In genomic region chr1:187477103-187477502, GRCh38 we compare ENCODE assay signal across 22 cellular contexts.
DNase-seq lines count a peak whose midpoint lies in the region; TF ChIP-seq lines count a peak whose summit lies in the region.
"Had no signal": no experiment of that assay in that cellular context is flagged by ENCODE, and none has a peak within 500 bp of the region (broad histone marks: within the 10 kb centered on the region; RNA-seq: fewer than 3 reads in every experiment).

No MANE protein-coding gene starts in this region.

- no peaks in the 10 kb centered on the region for H3K27me3 ChIP-seq in tibial artery
- H3K27me3 ChIP-seq: heart left ventricle, neutrophil had no signal

- no peak overlapping the region for H3K27ac ChIP-seq in tibial artery
- H3K27ac ChIP-seq: heart left ventricle, neutrophil, prostate gland had no signal

- TF ChIP-seq CTCF in cardiac fibroblast (IDR thresholded peaks at IDR 0.05; ENCODE audit: low read depth, low read length) (no peak), tibial artery (IDR thresholded peaks at IDR 0.05) (no peak)

- in situ Hi-C loops in SK-MEL-5 (cut with HindIII; ENCODE audit: low pct_unique_long_range_greater_than_20kb, low sequenced_read_pairs) = no loop called here

- H3K9me3 ChIP-seq in tibial artery = no peaks in the 10 kb centered on the region
- H3K9me3 ChIP-seq: heart left ventricle, neutrophil, prostate gland had no signal

- no peak overlapping the region for H3K4me3 ChIP-seq in cardiac fibroblast (replicated peaks in 1 of 2; ENCODE audit: low read depth in 2 of 2, low read length in 2 of 2)
- no peak overlapping the region for H3K4me3 ChIP-seq in tibial artery
- H3K4me3 ChIP-seq: heart left ventricle, prostate gland had no signal

- intact Hi-C loops in tibial artery (cut with DNase I; ENCODE audit: low total_unique reads) = no loop called here

- H3K4me1 ChIP-seq in tibial artery = no peaks in the 10 kb centered on the region
- H3K4me1 ChIP-seq: heart left ventricle, prostate gland had no signal

- DNase-seq in NCI-H2171 treated with DMSO at 0.1 percent for 48 hours (lab: John Stamatoyannopoulos, UW) = peak; percentile 3
- no peak for DNase-seq in NCI-H2171 (lab: John Stamatoyannopoulos, UW)
- peak; percentile 51 for DNase-seq in SK-MEL-5 (ENCODE audit: low read depth, low spot score)
- peak; percentile 17 to 22 for DNase-seq in cardiac fibroblast (ENCODE audit: low read depth in 2 of 2)
- DNase-seq in myocyte (ENCODE audit: low read depth) = peak; percentile 19
- no peak for DNase-seq in tibial artery
- no peak for DNase-seq in Ammon's horn (ENCODE audit: low spot score)
- no peak for DNase-seq in NCI-H1092 (lab: John Stamatoyannopoulos, UW)
- DNase-seq: activated CD4-positive, alpha-beta T cell treated with anti-CD3 and anti-CD28 coated beads for 48 hours; activated naive CD4-positive, alpha-beta T cell treated with anti-CD3 and anti-CD28 coated beads for 36 hours; activated T-cell treated with anti-CD3 and anti-CD28 coated beads, Interleukin-2, amount 50 U/mL, for 24 hours; amniotic stem cell; DND-41; heart left ventricle; left cardiac atrium; NCI-H1048; NCI-H1930; stimulated activated CD4-positive, alpha-beta T cell treated with anti-CD3 and anti-CD28 coated beads, Interleukin-15, amount 100 ng/mL, for 24 hours; T-helper 2 cell; trophoblast cell had no signal

- no peaks in the 10 kb centered on the region for H3K36me3 ChIP-seq in tibial artery
- H3K36me3 ChIP-seq: heart left ventricle, neutrophil, prostate gland had no signal

Comparison
In these comparisons a context has a peak if more than half of its experiments do, and no peak if none do; other contexts are left out.
1. DNase-seq: peak in NCI-H2171 treated with DMSO at 0.1 percent for 48 hours (single experiment), SK-MEL-5 (single experiment), cardiac fibroblast (2 of 2) and myocyte (single experiment); none in NCI-H2171 (single experiment), tibial artery (0 of 2), Ammon's horn (single experiment) and NCI-H1092 (single experiment).